2 cellular contexts compared by ENCODE assay signal in the genomic region with DNA sequence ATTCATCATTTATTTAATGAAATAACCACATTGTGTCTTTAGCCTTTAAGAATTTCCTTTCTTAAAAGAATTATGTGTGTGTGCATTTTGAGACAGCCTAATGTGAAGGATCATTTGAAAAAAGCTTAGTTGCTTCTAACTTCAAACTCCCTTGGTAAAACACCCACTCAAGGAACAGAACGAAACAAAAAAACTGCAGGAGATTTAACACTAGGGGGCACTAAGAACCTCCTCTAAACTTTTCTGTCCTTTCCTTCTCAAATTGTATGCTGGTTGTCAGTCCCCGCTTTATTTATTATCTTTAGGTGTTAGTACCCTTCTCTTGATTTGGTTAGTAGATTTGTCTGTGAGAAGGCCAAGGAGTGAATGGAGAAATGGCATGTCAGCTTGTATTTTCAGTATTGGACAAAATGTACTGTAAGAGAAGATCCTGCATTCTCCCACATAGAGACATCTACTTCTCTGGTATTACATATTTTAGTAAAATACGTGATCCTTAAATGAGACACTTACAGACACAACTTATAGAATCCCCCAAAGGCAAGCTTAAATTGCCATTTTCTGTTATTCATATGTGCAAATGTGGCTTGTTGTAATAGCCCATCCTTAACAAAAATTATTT.
TF ChIP-seq lines count a peak whose summit lies in the region.

No MANE protein-coding gene starts in this region.

TF ChIP-seq in GM12878, 131 proteins besides CTCF, POLR2A, EP300 and RAD21 (continued from another document):
- TF ChIP-seq, protein P1, sequence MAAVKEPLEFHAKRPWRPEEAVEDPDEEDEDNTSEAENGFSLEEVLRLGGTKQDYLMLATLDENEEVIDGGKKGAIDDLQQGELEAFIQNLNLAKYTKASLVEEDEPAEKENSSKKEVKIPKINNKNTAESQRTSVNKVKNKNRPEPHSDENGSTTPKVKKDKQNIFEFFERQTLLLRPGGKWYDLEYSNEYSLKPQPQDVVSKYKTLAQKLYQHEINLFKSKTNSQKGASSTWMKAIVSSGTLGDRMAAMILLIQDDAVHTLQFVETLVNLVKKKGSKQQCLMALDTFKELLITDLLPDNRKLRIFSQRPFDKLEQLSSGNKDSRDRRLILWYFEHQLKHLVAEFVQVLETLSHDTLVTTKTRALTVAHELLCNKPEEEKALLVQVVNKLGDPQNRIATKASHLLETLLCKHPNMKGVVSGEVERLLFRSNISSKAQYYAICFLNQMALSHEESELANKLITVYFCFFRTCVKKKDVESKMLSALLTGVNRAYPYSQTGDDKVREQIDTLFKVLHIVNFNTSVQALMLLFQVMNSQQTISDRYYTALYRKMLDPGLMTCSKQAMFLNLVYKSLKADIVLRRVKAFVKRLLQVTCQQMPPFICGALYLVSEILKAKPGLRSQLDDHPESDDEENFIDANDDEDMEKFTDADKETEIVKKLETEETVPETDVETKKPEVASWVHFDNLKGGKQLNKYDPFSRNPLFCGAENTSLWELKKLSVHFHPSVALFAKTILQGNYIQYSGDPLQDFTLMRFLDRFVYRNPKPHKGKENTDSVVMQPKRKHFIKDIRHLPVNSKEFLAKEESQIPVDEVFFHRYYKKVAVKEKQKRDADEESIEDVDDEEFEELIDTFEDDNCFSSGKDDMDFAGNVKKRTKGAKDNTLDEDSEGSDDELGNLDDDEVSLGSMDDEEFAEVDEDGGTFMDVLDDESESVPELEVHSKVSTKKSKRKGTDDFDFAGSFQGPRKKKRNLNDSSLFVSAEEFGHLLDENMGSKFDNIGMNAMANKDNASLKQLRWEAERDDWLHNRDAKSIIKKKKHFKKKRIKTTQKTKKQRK (IDR thresholded peaks at IDR 0.05; ENCODE audit: low read depth, low read length) = no peak
- TF ChIP-seq ASH2L (IDR thresholded peaks at IDR 0.05; ENCODE audit: borderline replicate concordance, low read depth) (no peak), BACH1 (IDR thresholded peaks at IDR 0.05; ENCODE audit: borderline replicate concordance) (no peak), SMC3 (IDR thresholded peaks at IDR 0.05; ENCODE audit: borderline replicate concordance, low read length) (peak; percentile 54; the same call in 1 of the 2 replicates), HDGF (IDR thresholded peaks at IDR 0.05) (no peak)
- TF ChIP-seq, protein P2, sequence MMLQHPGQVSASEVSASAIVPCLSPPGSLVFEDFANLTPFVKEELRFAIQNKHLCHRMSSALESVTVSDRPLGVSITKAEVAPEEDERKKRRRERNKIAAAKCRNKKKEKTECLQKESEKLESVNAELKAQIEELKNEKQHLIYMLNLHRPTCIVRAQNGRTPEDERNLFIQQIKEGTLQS (IDR thresholded peaks at IDR 0.05; ENCODE audit: borderline replicate concordance, extremely low read depth, low read depth, low read length) = no peak
- TF ChIP-seq, protein P3, sequence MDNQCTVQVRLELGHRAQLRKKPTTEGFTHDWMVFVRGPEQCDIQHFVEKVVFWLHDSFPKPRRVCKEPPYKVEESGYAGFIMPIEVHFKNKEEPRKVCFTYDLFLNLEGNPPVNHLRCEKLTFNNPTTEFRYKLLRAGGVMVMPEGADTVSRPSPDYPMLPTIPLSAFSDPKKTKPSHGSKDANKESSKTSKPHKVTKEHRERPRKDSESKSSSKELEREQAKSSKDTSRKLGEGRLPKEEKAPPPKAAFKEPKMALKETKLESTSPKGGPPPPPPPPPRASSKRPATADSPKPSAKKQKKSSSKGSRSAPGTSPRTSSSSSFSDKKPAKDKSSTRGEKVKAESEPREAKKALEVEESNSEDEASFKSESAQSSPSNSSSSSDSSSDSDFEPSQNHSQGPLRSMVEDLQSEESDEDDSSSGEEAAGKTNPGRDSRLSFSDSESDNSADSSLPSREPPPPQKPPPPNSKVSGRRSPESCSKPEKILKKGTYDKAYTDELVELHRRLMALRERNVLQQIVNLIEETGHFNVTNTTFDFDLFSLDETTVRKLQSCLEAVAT (IDR thresholded peaks at IDR 0.05) = no peak

TF ChIP-seq in liver, 16 proteins besides CTCF, POLR2A, EP300 and RAD21 (continued from another document):
- TF ChIP-seq HNF4A (conservative IDR thresholded peaks at IDR 0.05) (no peak), RXRA (IDR thresholded peaks at IDR 0.05) (no peak), FOXA2 (IDR thresholded peaks at IDR 0.05) (no peak), JUND (IDR thresholded peaks at IDR 0.05) (no peak), EGR1 (IDR thresholded peaks at IDR 0.05; ENCODE audit: low read depth in 2 of 2) (no peak), GABPA (IDR thresholded peaks at IDR 0.05 in 1 of 2, conservative IDR thresholded peaks at IDR 0.05 in 1 of 2) (no peak), FOXA1 (IDR thresholded peaks at IDR 0.05) (no peak), YY1 (IDR thresholded peaks at IDR 0.05) (no peak)
- TF ChIP-seq, protein P4, sequence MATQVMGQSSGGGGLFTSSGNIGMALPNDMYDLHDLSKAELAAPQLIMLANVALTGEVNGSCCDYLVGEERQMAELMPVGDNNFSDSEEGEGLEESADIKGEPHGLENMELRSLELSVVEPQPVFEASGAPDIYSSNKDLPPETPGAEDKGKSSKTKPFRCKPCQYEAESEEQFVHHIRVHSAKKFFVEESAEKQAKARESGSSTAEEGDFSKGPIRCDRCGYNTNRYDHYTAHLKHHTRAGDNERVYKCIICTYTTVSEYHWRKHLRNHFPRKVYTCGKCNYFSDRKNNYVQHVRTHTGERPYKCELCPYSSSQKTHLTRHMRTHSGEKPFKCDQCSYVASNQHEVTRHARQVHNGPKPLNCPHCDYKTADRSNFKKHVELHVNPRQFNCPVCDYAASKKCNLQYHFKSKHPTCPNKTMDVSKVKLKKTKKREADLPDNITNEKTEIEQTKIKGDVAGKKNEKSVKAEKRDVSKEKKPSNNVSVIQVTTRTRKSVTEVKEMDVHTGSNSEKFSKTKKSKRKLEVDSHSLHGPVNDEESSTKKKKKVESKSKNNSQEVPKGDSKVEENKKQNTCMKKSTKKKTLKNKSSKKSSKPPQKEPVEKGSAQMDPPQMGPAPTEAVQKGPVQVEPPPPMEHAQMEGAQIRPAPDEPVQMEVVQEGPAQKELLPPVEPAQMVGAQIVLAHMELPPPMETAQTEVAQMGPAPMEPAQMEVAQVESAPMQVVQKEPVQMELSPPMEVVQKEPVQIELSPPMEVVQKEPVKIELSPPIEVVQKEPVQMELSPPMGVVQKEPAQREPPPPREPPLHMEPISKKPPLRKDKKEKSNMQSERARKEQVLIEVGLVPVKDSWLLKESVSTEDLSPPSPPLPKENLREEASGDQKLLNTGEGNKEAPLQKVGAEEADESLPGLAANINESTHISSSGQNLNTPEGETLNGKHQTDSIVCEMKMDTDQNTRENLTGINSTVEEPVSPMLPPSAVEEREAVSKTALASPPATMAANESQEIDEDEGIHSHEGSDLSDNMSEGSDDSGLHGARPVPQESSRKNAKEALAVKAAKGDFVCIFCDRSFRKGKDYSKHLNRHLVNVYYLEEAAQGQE (IDR thresholded peaks at IDR 0.05) = no peak
- TF ChIP-seq, protein P5, sequence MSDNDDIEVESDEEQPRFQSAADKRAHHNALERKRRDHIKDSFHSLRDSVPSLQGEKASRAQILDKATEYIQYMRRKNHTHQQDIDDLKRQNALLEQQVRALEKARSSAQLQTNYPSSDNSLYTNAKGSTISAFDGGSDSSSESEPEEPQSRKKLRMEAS (IDR thresholded peaks at IDR 0.05) = no peak
- TF ChIP-seq, protein P2 (IDR thresholded peaks at IDR 0.05) = no peak
